In the genomic region with DNA sequence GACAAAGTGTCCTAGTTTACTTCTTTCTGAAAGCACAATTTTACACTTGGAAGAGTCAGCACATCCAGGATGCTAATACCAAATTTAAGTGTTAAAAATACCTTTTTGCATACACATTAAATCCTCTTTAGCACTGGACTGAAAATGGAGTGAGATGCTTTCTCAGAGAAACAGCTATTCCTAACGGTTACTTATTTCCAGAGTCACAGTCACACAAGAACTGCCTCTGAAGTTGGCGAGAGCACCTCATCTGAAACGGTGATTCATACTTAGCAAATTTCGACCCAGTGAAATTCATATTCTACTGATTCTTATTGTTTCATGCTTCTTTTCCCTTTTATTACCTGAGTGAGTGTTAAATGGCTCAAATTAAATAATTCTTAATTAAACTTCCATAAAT, we compare ENCODE assay signal across 25 cellular contexts. TPM values are rescaled to one million over a fixed set of nuclear protein-coding genes. Genes with fewer than 3 reads are reported as not detected.
"Had no signal": no experiment of that assay in that cellular context is flagged by ENCODE, and none has a peak within 500 bp of the region (broad histone marks: within the 10 kb centered on the region; RNA-seq: fewer than 3 reads in every experiment).

No MANE protein-coding gene starts in this region.

- H3K27ac ChIP-seq: gastrocnemius medialis, heart left ventricle, neural progenitor cell, psoas muscle, right lobe of liver, stomach, testis, upper lobe of right lung had no signal

- ATAC-seq: gastrocnemius medialis; heart left ventricle; left cardiac atrium; mucosa of descending colon; psoas muscle; right lobe of liver; stimulated activated effector memory CD8-positive, alpha-beta T cell treated with anti-CD3 and anti-CD28 coated beads, Interleukin-12 subunit alpha, Interleukin-12 subunit beta, amount 100 ng/mL, for 72 hours; upper lobe of right lung had no signal

- H3K9me3 ChIP-seq: gastrocnemius medialis, heart left ventricle, mucosa of descending colon, psoas muscle, right lobe of liver, stomach, testis, upper lobe of right lung had no signal

- DNase-seq: activated CD4-positive, alpha-beta T cell treated with anti-CD3 and anti-CD28 coated beads for 1 hour; activated CD4-positive, alpha-beta T cell treated with anti-CD3 and anti-CD28 coated beads, Interleukin-2, amount 50 U/mL, for 48 hours; activated naive CD4-positive, alpha-beta T cell; activated naive CD8-positive, alpha-beta T cell treated with anti-CD3 and anti-CD28 coated beads, Interleukin-2, amount 10 ng/mL, durations not matched to agents 7 days and 5 days; activated T-cell treated with anti-CD3 and anti-CD28 coated beads for 4 hours; amygdala; dorsolateral prefrontal cortex; erythroblast; gastrocnemius medialis; heart left ventricle; left cardiac atrium; mesenchymal stem cell; mucosa of descending colon; naive B cell; psoas muscle; right lobe of liver; small intestine; stimulated activated CD4-positive, alpha-beta T cell treated with anti-CD3 and anti-CD28 coated beads, Interleukin-4, amount 100 ng/mL, for 1 hour; stomach; testis; upper lobe of right lung had no signal

- H3K27me3 ChIP-seq: dorsolateral prefrontal cortex, gastrocnemius medialis, heart left ventricle, neural progenitor cell, right lobe of liver, stomach, testis, upper lobe of right lung had no signal

- H3K4me1 ChIP-seq: gastrocnemius medialis, heart left ventricle, neural progenitor cell, psoas muscle, right lobe of liver, stomach, testis, upper lobe of right lung had no signal

- H3K4me3 ChIP-seq: dorsolateral prefrontal cortex, gastrocnemius medialis, heart left ventricle, mucosa of descending colon, neural progenitor cell, psoas muscle, right lobe of liver, stomach, testis, upper lobe of right lung had no signal

- H3K36me3 ChIP-seq: gastrocnemius medialis, heart left ventricle, neural progenitor cell, right lobe of liver, stomach, upper lobe of right lung had no signal

RNA-seq across cellular contexts. Expression of a gene that starts 12.2 kb away (rescaled TPM):
- total RNA-seq: activated naive CD8-positive, alpha-beta T cell treated with anti-CD3 and anti-CD28 coated beads, Interleukin-2, amount 10 ng/mL, durations not matched to agents 7 days and 5 days; activated T-helper 1 cell treated with anti-CD3 and anti-CD28 coated beads, Interleukin-12 subunit alpha, Interleukin-12 subunit beta, Interleukin-2, Interleukin-4 antibody, amounts not matched to agents 30 ng/mL and 10 ng/mL and 1 ng/mL, durations not matched to agents 14 hours and 24 hours and 36 hours; cardiac septum; gastrocnemius medialis; left cardiac atrium; psoas muscle; right lobe of liver; upper lobe of right lung had no signal
- polyA plus RNA-seq: heart left ventricle had no signal
